Comparison of ENCODE assay signal across 8 cellular contexts in the genomic region with DNA sequence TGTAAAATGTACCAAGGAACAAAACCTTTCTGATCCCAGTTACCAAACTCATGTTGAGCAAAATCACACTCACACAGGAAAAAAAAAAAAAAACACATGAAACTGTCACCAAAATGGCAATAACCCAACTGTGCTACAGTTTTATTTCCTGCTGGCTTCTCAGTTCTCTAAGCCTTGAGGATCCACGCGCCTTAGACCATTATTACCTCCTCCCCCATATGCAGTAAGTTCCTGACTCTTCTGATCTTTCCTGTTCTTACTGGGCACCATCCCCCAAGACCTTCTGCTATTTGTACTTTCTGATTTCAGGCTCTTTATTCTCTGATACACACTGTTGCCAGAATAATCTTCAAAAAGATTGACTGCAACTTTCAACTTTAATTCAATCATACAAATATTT.
DNase-seq lines count a peak whose midpoint lies in the region; ATAC-seq and TF ChIP-seq lines count a peak whose summit lies in the region.

No MANE protein-coding gene starts in this region.

- no peak for TF ChIP-seq POLR2A in gastroesophageal sphincter (IDR thresholded peaks at IDR 0.05)

- TF ChIP-seq EP300 in SK-N-SH (IDR thresholded peaks at IDR 0.05; ENCODE audit: borderline replicate concordance in 1 of 2, low read depth in 1 of 2, low read length in 1 of 2) (no peak), gastroesophageal sphincter (IDR thresholded peaks at IDR 0.05) (no peak)

- peak overlapping the region; percentile 60 for H3K9ac ChIP-seq in SK-N-SH
- H3K9ac ChIP-seq in stomach smooth muscle (ENCODE audit: low read length in 2 of 2): no peak overlapping the region

- no peaks in the 10 kb centered on the region for H3K9me2 ChIP-seq in SK-N-SH

- H3K4me1 ChIP-seq in SK-N-SH (ENCODE audit: control insufficient read depth in 1 of 2, insufficient read depth in 2 of 2, low read depth in 1 of 2, low read length in 1 of 2) (peaks cover 36 to 44% of the 10 kb centered on the region in 2 experiments), gastroesophageal sphincter (peaks cover 35 to 85% (median 36%) of the 10 kb centered on the region in 3 donors), stomach smooth muscle (ENCODE audit: control insufficient read depth, insufficient read depth, low read length) (peaks cover 43% of the 10 kb centered on the region)

- H3K36me3 ChIP-seq in SK-N-SH (replicated peaks in 1 of 2; ENCODE audit: control insufficient read depth in 1 of 2, insufficient read depth in 2 of 2, low read length in 1 of 2) (peaks cover 2 to 10% of the 10 kb centered on the region in 2 experiments), gastroesophageal sphincter (peaks cover 0 to 15% of the 10 kb centered on the region in 2 donors), stomach smooth muscle (ENCODE audit: control insufficient read depth in 2 of 2, insufficient read depth in 2 of 2, low read length in 2 of 2) (peaks cover under 1 to 5% of the 10 kb centered on the region in 2 donors)

- WGBS in SK-N-SH (ENCODE audit: low lambda C conversion rate): 87% methylated on average over 2 of the region's 2 CpGs
- WGBS in gastroesophageal sphincter (ENCODE audit: low coverage in 1 of 2), 2 donors: 25 to 54% methylated on average over 2 of the region's 2 CpGs

- H3K4me3 ChIP-seq in SK-N-SH (ENCODE audit: low read depth in 2 of 2, low read length in 1 of 2) (no peak overlapping the region), gastroesophageal sphincter (no peak overlapping the region), stomach smooth muscle (ENCODE audit: low read length in 2 of 2) (no peak overlapping the region)

- H3K9me3 ChIP-seq in SK-N-SH (no peaks in the 10 kb centered on the region), gastroesophageal sphincter (no peaks in the 10 kb centered on the region), stomach smooth muscle (ENCODE audit: control insufficient read depth in 2 of 2, low read length in 2 of 2) (no peaks in the 10 kb centered on the region)

- peaks cover 15% of the 10 kb centered on the region; the same call in 1 of the 2 replicates for H4K20me1 ChIP-seq in SK-N-SH (ENCODE audit: insufficient read depth)

- TF ChIP-seq CTCF in SK-N-SH (IDR thresholded peaks at IDR 0.05): no peak
- TF ChIP-seq CTCF in gastroesophageal sphincter (IDR thresholded peaks at IDR 0.05): no peak

- peak overlapping the region; percentile 34; the same call in 1 of the 2 replicates for H3K4me2 ChIP-seq in SK-N-SH

- H3K27me3 ChIP-seq in SK-N-SH (ENCODE audit: insufficient read depth): no peaks in the 10 kb centered on the region
- H3K27me3 ChIP-seq in gastroesophageal sphincter: no peaks in the 10 kb centered on the region
- H3K27me3 ChIP-seq in stomach smooth muscle (ENCODE audit: control insufficient read depth in 1 of 2, insufficient read depth in 2 of 2, low read length in 2 of 2): no peaks in the 10 kb centered on the region

- H2AFZ ChIP-seq in SK-N-SH (ENCODE audit: low read depth): no peak overlapping the region

- no peak for TF ChIP-seq RAD21 in SK-N-SH (IDR thresholded peaks at IDR 0.05; ENCODE audit: low read length)

- POLR2A ChIA-PET in SK-N-SH (lab: Yijun Ruan, JAX): no interaction called here

- ATAC-seq in GM21786 (IDR thresholded peaks at IDR 0.05; ENCODE audit: unreplicated experiment) (peak; percentile 52), gastroesophageal sphincter (no peak), HG03139 (IDR thresholded peaks at IDR 0.05; ENCODE audit: unreplicated experiment) (no peak)

- peaks cover 45% of the 10 kb centered on the region for H3K79me2 ChIP-seq in SK-N-SH (ENCODE audit: insufficient read depth)

- DNase-seq in GDM1 (lab: John Stamatoyannopoulos, UW) (peak; percentile 43), SK-N-SH (no peak), NCI-H2227 (lab: John Stamatoyannopoulos, UW; ENCODE audit: unreplicated experiment) (no peak), COLO668 (lab: John Stamatoyannopoulos, UW; ENCODE audit: unreplicated experiment) (no peak)

- H3K27ac ChIP-seq in SK-N-SH (ENCODE audit: low read depth in 2 of 2, low read length in 1 of 2) (peak overlapping the region; percentile 83 to 93), gastroesophageal sphincter (peak overlapping the region; percentile 83 to 97 (median 88)), stomach smooth muscle (ENCODE audit: low read length) (peak overlapping the region; percentile 46)

- CTCF ChIA-PET in SK-N-SH (lab: Yijun Ruan, JAX): interaction anchor here (1.4 to 2.5 kb wide), 4 partner anchors 11 to 21 kb away, joined by 3 to 9 read pairs (median 5); no protein-coding TSS in a partner anchor

- peaks cover 46% of the 10 kb centered on the region for H3F3A ChIP-seq in SK-N-SH (replicated peaks; ENCODE audit: insufficient read depth)

TF ChIP-seq in SK-N-SH, 30 proteins besides CTCF, POLR2A, EP300 and RAD21:
- no peak for TF ChIP-seq ELF1 (IDR thresholded peaks at IDR 0.05)
- TF ChIP-seq NRF1 (IDR thresholded peaks at IDR 0.05; ENCODE audit: low read depth, low read length): no peak
- no peak for TF ChIP-seq JUND (IDR thresholded peaks at IDR 0.05)
- no peak for TF ChIP-seq TEAD4 (IDR thresholded peaks at IDR 0.05; ENCODE audit: borderline replicate concordance, insufficient read depth)
- no peak for TF ChIP-seq POLR2AphosphoS5 (IDR thresholded peaks at IDR 0.05; ENCODE audit: low read depth, low read length)
- no peak for TF ChIP-seq RFX5 (IDR thresholded peaks at IDR 0.05; ENCODE audit: low read length)
- TF ChIP-seq GABPA (IDR thresholded peaks at IDR 0.05; ENCODE audit: low read depth): no peak
- TF ChIP-seq, protein P1, sequence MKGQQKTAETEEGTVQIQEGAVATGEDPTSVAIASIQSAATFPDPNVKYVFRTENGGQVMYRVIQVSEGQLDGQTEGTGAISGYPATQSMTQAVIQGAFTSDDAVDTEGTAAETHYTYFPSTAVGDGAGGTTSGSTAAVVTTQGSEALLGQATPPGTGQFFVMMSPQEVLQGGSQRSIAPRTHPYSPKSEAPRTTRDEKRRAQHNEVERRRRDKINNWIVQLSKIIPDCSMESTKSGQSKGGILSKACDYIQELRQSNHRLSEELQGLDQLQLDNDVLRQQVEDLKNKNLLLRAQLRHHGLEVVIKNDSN (IDR thresholded peaks at IDR 0.05; ENCODE audit: borderline replicate concordance, low read depth): no peak
- TF ChIP-seq CHD2 (IDR thresholded peaks at IDR 0.05; ENCODE audit: low read length, partially characterized antibody): no peak
- TF ChIP-seq SMC3 (IDR thresholded peaks at IDR 0.05; ENCODE audit: low read depth, low read length): no peak
- TF ChIP-seq, protein P2, sequence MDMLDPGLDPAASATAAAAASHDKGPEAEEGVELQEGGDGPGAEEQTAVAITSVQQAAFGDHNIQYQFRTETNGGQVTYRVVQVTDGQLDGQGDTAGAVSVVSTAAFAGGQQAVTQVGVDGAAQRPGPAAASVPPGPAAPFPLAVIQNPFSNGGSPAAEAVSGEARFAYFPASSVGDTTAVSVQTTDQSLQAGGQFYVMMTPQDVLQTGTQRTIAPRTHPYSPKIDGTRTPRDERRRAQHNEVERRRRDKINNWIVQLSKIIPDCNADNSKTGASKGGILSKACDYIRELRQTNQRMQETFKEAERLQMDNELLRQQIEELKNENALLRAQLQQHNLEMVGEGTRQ (IDR thresholded peaks at IDR 0.05; ENCODE audit: borderline replicate concordance, low read depth, low read length): no peak
- no peak for TF ChIP-seq GATA2 (CRISPR knock-in tag; IDR thresholded peaks at IDR 0.05)
- TF ChIP-seq FOXM1 (IDR thresholded peaks at IDR 0.05; ENCODE audit: low read depth): no peak
- no peak for TF ChIP-seq FOSL2 (IDR thresholded peaks at IDR 0.05; ENCODE audit: borderline replicate concordance, low read depth)
- TF ChIP-seq, protein P3, sequence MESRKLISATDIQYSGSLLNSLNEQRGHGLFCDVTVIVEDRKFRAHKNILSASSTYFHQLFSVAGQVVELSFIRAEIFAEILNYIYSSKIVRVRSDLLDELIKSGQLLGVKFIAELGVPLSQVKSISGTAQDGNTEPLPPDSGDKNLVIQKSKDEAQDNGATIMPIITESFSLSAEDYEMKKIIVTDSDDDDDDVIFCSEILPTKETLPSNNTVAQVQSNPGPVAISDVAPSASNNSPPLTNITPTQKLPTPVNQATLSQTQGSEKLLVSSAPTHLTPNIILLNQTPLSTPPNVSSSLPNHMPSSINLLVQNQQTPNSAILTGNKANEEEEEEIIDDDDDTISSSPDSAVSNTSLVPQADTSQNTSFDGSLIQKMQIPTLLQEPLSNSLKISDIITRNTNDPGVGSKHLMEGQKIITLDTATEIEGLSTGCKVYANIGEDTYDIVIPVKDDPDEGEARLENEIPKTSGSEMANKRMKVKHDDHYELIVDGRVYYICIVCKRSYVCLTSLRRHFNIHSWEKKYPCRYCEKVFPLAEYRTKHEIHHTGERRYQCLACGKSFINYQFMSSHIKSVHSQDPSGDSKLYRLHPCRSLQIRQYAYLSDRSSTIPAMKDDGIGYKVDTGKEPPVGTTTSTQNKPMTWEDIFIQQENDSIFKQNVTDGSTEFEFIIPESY (IDR thresholded peaks at IDR 0.05; ENCODE audit: borderline replicate concordance, low read depth): no peak
- no peak for TF ChIP-seq TCF12 (IDR thresholded peaks at IDR 0.05)
- TF ChIP-seq, protein P4, sequence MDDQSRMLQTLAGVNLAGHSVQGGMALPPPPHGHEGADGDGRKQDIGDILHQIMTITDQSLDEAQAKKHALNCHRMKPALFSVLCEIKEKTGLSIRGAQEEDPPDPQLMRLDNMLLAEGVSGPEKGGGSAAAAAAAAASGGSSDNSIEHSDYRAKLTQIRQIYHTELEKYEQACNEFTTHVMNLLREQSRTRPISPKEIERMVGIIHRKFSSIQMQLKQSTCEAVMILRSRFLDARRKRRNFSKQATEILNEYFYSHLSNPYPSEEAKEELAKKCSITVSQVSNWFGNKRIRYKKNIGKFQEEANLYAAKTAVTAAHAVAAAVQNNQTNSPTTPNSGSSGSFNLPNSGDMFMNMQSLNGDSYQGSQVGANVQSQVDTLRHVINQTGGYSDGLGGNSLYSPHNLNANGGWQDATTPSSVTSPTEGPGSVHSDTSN (IDR thresholded peaks at IDR 0.05): no peak
- TF ChIP-seq, protein P5, sequence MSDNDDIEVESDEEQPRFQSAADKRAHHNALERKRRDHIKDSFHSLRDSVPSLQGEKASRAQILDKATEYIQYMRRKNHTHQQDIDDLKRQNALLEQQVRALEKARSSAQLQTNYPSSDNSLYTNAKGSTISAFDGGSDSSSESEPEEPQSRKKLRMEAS (IDR thresholded peaks at IDR 0.05; ENCODE audit: low read depth): no peak
- no peak for TF ChIP-seq RXRA (IDR thresholded peaks at IDR 0.05; ENCODE audit: borderline replicate concordance, low read depth)
TF ChIP-seq in SK-N-SH: peak in this region for 0.
